13 cellular contexts compared by ENCODE assay signal in the genomic region with DNA sequence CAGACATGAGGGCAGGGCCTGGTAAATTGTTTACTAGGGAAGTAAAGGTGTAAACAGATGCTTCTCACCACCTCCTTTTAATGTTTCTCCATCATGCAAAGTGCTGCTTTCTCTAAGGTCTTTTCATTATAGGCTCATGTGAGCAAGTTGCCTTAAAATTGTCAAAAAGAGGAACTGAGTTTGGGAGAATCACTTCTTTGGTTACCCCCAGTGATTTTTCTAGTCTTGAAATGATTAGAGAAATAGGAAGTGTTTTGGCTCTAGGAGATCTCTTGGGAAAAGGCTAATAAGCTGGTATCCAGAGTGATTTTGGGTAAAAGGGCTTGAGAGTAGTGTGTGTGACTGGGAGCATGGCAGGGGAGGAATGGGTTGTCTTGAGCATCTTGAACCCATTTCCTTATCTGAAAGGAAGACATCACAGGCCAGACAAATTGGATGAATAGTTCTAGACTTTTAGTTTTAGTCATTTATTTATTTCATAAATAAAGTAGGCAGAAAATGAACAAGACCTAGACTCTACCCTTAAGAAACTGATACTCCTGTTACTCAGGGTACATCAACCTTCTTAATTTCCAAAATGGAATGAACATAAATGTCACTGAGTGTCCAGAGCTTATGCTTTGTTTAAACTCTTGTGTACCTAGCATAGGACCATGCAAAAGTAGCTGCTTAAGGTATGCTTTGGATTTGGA.
DNase-seq lines count a peak whose midpoint lies in the region; ATAC-seq and TF ChIP-seq lines count a peak whose summit lies in the region.
"Had no signal": no experiment of that assay in that cellular context is flagged by ENCODE, and none has a peak within 500 bp of the region (broad histone marks: within the 10 kb centered on the region; RNA-seq: fewer than 3 reads in every experiment).

No MANE protein-coding gene starts in this region.

- ATAC-seq in GM18861 (IDR thresholded peaks at IDR 0.05; ENCODE audit: unreplicated experiment) (peak; percentile 78), GM21515 (IDR thresholded peaks at IDR 0.05; ENCODE audit: unreplicated experiment) (peak; percentile 89), HG03103 (IDR thresholded peaks at IDR 0.05; ENCODE audit: low read depth, unreplicated experiment) (peak; percentile 65)

- H3K36me3 ChIP-seq in SU-DHL-6 (ENCODE audit: low read length), result no peaks in the 10 kb centered on the region

- no peak overlapping the region for H3K27ac ChIP-seq in SU-DHL-6 (ENCODE audit: low read depth, low read length)
- H3K27ac ChIP-seq: RWPE1 had no signal

- no peaks in the 10 kb centered on the region for H3K9me3 ChIP-seq in SU-DHL-6 (ENCODE audit: insufficient read depth, low read length)

- no peak for TF ChIP-seq CTCF in SU-DHL-6 (IDR thresholded peaks at IDR 0.05; ENCODE audit: insufficient read depth, low read length, poor library complexity, severe bottlenecking)

- H3F3A ChIP-seq in SU-DHL-6 (ENCODE audit: insufficient read depth), result no peaks in the 10 kb centered on the region

- H3K79me2 ChIP-seq in SU-DHL-6 (ENCODE audit: insufficient read depth, low read length), result no peaks in the 10 kb centered on the region

- no peak overlapping the region for H3K4me3 ChIP-seq in SU-DHL-6 (ENCODE audit: insufficient read depth, low read length, poor library complexity, severe bottlenecking)

- H2AFZ ChIP-seq in SU-DHL-6 (ENCODE audit: low read depth, low read length, severe bottlenecking), result peak overlapping the region; percentile 79

- peak overlapping the region; percentile 29 for H3K4me2 ChIP-seq in SU-DHL-6 (ENCODE audit: low read depth, low read length, poor library complexity, severe bottlenecking)

- H3K27me3 ChIP-seq in SU-DHL-6 (ENCODE audit: low read length), result no peaks in the 10 kb centered on the region

- H3K9ac ChIP-seq in SU-DHL-6 (ENCODE audit: low read length), result no peak overlapping the region

- DNase-seq in GDM1 (lab: John Stamatoyannopoulos, UW) (no peak), HuH-7.5 (ENCODE audit: low spot score) (no peak), activated T-cell treated with anti-CD3 and anti-CD28 coated beads for 4 hours (no peak)
- DNase-seq in activated CD4-positive, alpha-beta T cell treated with anti-CD3 and anti-CD28 coated beads for 4 hours, result no peak
- DNase-seq: activated CD4-positive, alpha-beta T cell treated with anti-CD3 and anti-CD28 coated beads, Interleukin-2, amount 50 U/mL, for 4 hours; COR-L47; cortex of kidney; NCI-H187 had no signal

- H3K9me2 ChIP-seq in SU-DHL-6 (replicated peaks; ENCODE audit: insufficient read depth, low read length), result no peaks in the 10 kb centered on the region

- no peaks in the 10 kb centered on the region for H4K20me1 ChIP-seq in SU-DHL-6 (ENCODE audit: low read depth, low read length)
